In genomic region chr2:236342951-236343350, GRCh38 we compare ENCODE assay signal across 12 cellular contexts.
DNase-seq lines count a peak whose midpoint lies in the region; ATAC-seq, FAIRE-seq and TF ChIP-seq lines count a peak whose summit lies in the region.
"Had no signal": no experiment of that assay in that cellular context is flagged by ENCODE, and none has a peak within 500 bp of the region (broad histone marks: within the 10 kb centered on the region; RNA-seq: fewer than 3 reads in every experiment).

No MANE protein-coding gene starts in this region.

- FAIRE-seq in astrocyte (lab: Jason Lieb, UNC), result no peak

- CTCF ChIA-PET in activated CD4-positive, alpha-beta memory T cell treated with anti-CD3 and anti-CD28 coated beads, Interleukin-2, amount 10 ng/mL, durations not matched to agents 7 days and 5 days (lab: Charles Lee), result interaction anchor here (1.6 to 1.9 kb wide), 2 partner anchors 11 to 27 kb away, joined by 5 read pairs; no protein-coding TSS in a partner anchor

- DNase-seq in right atrium auricular region (ENCODE audit: low spot score), result peak; percentile 49
- DNase-seq in left cardiac atrium, result no peak
- no peak for DNase-seq in astrocyte (ENCODE audit: low read depth)
- DNase-seq in head of caudate nucleus, result peak in 38 of 42 donors; percentile 25 to 89 (median 61)
- no peak for DNase-seq in HAP-1 (ENCODE audit: low spot score in 2 of 2)
- no peak for DNase-seq in activated CD4-positive, alpha-beta memory T cell treated with anti-CD3 and anti-CD28 coated beads, Interleukin-2, amount 10 ng/mL, durations not matched to agents 7 days and 5 days
- DNase-seq in Peyer's patch, result no peak
- DNase-seq: COR-L47 had no signal

- peaks cover 19% of the 10 kb centered on the region for H3K27me3 Mint-ChIP-seq in astrocyte (ENCODE audit: low read depth, unreplicated experiment)
- peaks cover 7% of the 10 kb centered on the region for H3K27me3 Mint-ChIP-seq in activated CD4-positive, alpha-beta memory T cell treated with anti-CD3 and anti-CD28 coated beads, Interleukin-2, amount 10 ng/mL, durations not matched to agents 7 days and 5 days

- no peaks in the 10 kb centered on the region for H3K36me3 ChIP-seq in right atrium auricular region
- no peaks in the 10 kb centered on the region for H3K36me3 ChIP-seq in astrocyte (ENCODE audit: insufficient read depth, low read length)
- no peaks in the 10 kb centered on the region for H3K36me3 ChIP-seq in HAP-1 (replicated peaks)
- no peaks in the 10 kb centered on the region for H3K36me3 ChIP-seq in Peyer's patch
- H3K36me3 ChIP-seq: SJCRH30 had no signal

- H3K4me1 Mint-ChIP-seq in astrocyte (ENCODE audit: low read depth, unreplicated experiment), result peaks cover 8% of the 10 kb centered on the region
- H3K4me1 Mint-ChIP-seq in activated CD4-positive, alpha-beta memory T cell treated with anti-CD3 and anti-CD28 coated beads, Interleukin-2, amount 10 ng/mL, durations not matched to agents 7 days and 5 days, result no peaks in the 10 kb centered on the region

- ATAC-seq in left cardiac atrium, result no peak
- ATAC-seq: Right ventricle myocardium inferior had no signal

- peaks cover 6% of the 10 kb centered on the region for H3K9me3 Mint-ChIP-seq in astrocyte (ENCODE audit: unreplicated experiment)
- no peaks in the 10 kb centered on the region for H3K9me3 Mint-ChIP-seq in activated CD4-positive, alpha-beta memory T cell treated with anti-CD3 and anti-CD28 coated beads, Interleukin-2, amount 10 ng/mL, durations not matched to agents 7 days and 5 days
- H3K9me3 Mint-ChIP-seq: CD4-positive, alpha-beta T cell had no signal

- no peak overlapping the region for H3K27ac Mint-ChIP-seq in astrocyte (ENCODE audit: unreplicated experiment)
- no peak overlapping the region for H3K27ac Mint-ChIP-seq in activated CD4-positive, alpha-beta memory T cell treated with anti-CD3 and anti-CD28 coated beads, Interleukin-2, amount 10 ng/mL, durations not matched to agents 7 days and 5 days
- H3K27ac Mint-ChIP-seq: CD4-positive, alpha-beta T cell had no signal

- H3K27ac ChIP-seq in right atrium auricular region (no peak overlapping the region), astrocyte (ENCODE audit: low read depth, low read length) (no peak overlapping the region), Peyer's patch (no peak overlapping the region)
- H3K27ac ChIP-seq: GM23248, SJCRH30 had no signal

- H3K4me3 ChIP-seq in right atrium auricular region (no peak overlapping the region), astrocyte (ENCODE audit: insufficient read depth, low read depth, low read length) (no peak overlapping the region), HAP-1 (no peak overlapping the region), Peyer's patch (no peak overlapping the region)
- H3K4me3 ChIP-seq: GM23248, SJCRH30 had no signal

- H3K4me2 ChIP-seq in astrocyte (ENCODE audit: low read length), result no peak overlapping the region

- peak overlapping the region; percentile 38 for H2AFZ ChIP-seq in astrocyte (ENCODE audit: low read depth, low read length)
- H2AFZ ChIP-seq: GM23248 had no signal

- H3K9ac ChIP-seq in astrocyte (ENCODE audit: low read length), result no peak overlapping the region
- H3K9ac ChIP-seq: GM23248 had no signal

- POLR2A ChIA-PET in activated CD4-positive, alpha-beta memory T cell treated with anti-CD3 and anti-CD28 coated beads, Interleukin-2, amount 10 ng/mL, durations not matched to agents 7 days and 5 days (lab: Charles Lee), result no interaction called here

- H4K20me1 ChIP-seq in astrocyte (ENCODE audit: insufficient read depth, low read length), result no peaks in the 10 kb centered on the region

- intact Hi-C loops in left cardiac atrium (cut with DNase I), result no loop called here
- intact Hi-C loops in head of caudate nucleus (cut with DNase I), result loop anchor here (10.0 kb wide), 1 partner anchor 232 kb away; no protein-coding TSS in a partner anchor

- peaks cover under 1% of the 10 kb centered on the region for H3K36me3 Mint-ChIP-seq in astrocyte (ENCODE audit: low read depth, unreplicated experiment)
- no peaks in the 10 kb centered on the region for H3K36me3 Mint-ChIP-seq in activated CD4-positive, alpha-beta memory T cell treated with anti-CD3 and anti-CD28 coated beads, Interleukin-2, amount 10 ng/mL, durations not matched to agents 7 days and 5 days (ENCODE audit: low read depth)

- H3K27me3 ChIP-seq in right atrium auricular region (no peaks in the 10 kb centered on the region), astrocyte (ENCODE audit: insufficient read depth, low read length) (peaks cover 10% of the 10 kb centered on the region), HAP-1 (ENCODE audit: low read depth) (no peaks in the 10 kb centered on the region; the same call in 1 of the 2 replicates), Peyer's patch (no peaks in the 10 kb centered on the region)
- H3K27me3 ChIP-seq: SJCRH30 had no signal

- H3K4me1 ChIP-seq in right atrium auricular region (no peaks in the 10 kb centered on the region), astrocyte (ENCODE audit: insufficient read depth, low read length) (no peaks in the 10 kb centered on the region), HAP-1 (no peaks in the 10 kb centered on the region), Peyer's patch (peaks cover 0 to 8% (median 0%) of the 10 kb centered on the region in 4 donors)
- H3K4me1 ChIP-seq: SJCRH30 had no signal

- in situ Hi-C loops in HAP-1 (cut with MboI; ENCODE audit: low sequenced_read_pairs), result no loop called here

- TF ChIP-seq CTCF in right atrium auricular region (IDR thresholded peaks at IDR 0.05) (no peak), astrocyte (IDR thresholded peaks at IDR 0.05; ENCODE audit: insufficient read depth, low read depth, low read length) (no peak), Peyer's patch (IDR thresholded peaks at IDR 0.05) (no peak)

- H3K9me3 ChIP-seq in right atrium auricular region (no peaks in the 10 kb centered on the region), astrocyte (ENCODE audit: insufficient read depth, low read depth, low read length) (no peaks in the 10 kb centered on the region), HAP-1 (no peaks in the 10 kb centered on the region), Peyer's patch (no peaks in the 10 kb centered on the region)
- H3K9me3 ChIP-seq: SJCRH30 had no signal

- no peaks in the 10 kb centered on the region for H3K79me2 ChIP-seq in astrocyte (ENCODE audit: insufficient read depth, low read length)

- TF ChIP-seq POLR2A in Peyer's patch (IDR thresholded peaks at IDR 0.05), result no peak

- no peak overlapping the region for H3K4me3 Mint-ChIP-seq in astrocyte (ENCODE audit: unreplicated experiment)
- no peak overlapping the region for H3K4me3 Mint-ChIP-seq in activated CD4-positive, alpha-beta memory T cell treated with anti-CD3 and anti-CD28 coated beads, Interleukin-2, amount 10 ng/mL, durations not matched to agents 7 days and 5 days
- H3K4me3 Mint-ChIP-seq: CD4-positive, alpha-beta T cell had no signal

Comparison
In these comparisons a context has a peak if more than half of its experiments do, and no peak if none do; other contexts are left out.
1. DNase-seq: peak in right atrium auricular region (single experiment) and head of caudate nucleus (38 of 42); none in left cardiac atrium (single experiment), astrocyte (single experiment), HAP-1 (0 of 2), activated CD4-positive, alpha-beta memory T cell treated with anti-CD3 and anti-CD28 coated beads, Interleukin-2, amount 10 ng/mL, durations not matched to agents 7 days and 5 days (single experiment) and Peyer's patch (0 of 3).